16 cellular contexts compared by ENCODE assay signal in the genomic region with DNA sequence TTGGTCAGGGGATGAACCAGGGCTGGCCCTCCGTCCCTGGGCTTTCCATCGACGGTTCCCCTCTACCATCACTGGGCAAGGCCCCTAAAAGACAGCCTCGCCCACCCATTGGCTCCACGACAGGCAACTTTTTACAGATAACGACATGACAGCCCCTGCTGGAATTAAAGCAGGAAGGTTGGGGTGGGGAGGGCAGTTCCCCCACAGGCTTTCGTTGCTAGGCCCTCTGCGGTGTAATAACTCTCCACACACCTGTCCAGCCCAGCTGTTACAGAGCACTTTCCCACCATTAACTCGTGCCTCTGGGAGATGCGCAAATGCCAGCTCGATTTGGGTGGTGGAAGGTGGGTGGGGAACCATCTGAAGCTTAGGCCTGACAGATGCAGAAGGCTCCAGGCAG.
A peak's percentile ranks its signal among the peaks of the same experiment; 100 is the strongest.
DNase-seq lines count a peak whose midpoint lies in the region; ATAC-seq and TF ChIP-seq lines count a peak whose summit lies in the region.
"Had no signal": no experiment of that assay in that cellular context is flagged by ENCODE, and none has a peak within 500 bp of the region (broad histone marks: within the 10 kb centered on the region; RNA-seq: fewer than 3 reads in every experiment).

No MANE protein-coding gene starts in this region.

- no peak for ATAC-seq in upper lobe of right lung

- intact Hi-C loops in activated CD4-positive, alpha-beta memory T cell treated with anti-CD3 and anti-CD28 coated beads for 36 hours (cut with micrococcal nuclease) = no loop called here
- intact Hi-C loops in upper lobe of right lung (cut with DNase I) = no loop called here
- intact Hi-C loops in MCF 10A (cut with micrococcal nuclease) = no loop called here

- H3K27me3 Mint-ChIP-seq in activated CD4-positive, alpha-beta memory T cell treated with anti-CD3 and anti-CD28 coated beads, Interleukin-2, amount 10 ng/mL, durations not matched to agents 7 days and 5 days = peaks cover 15% of the 10 kb centered on the region
- peaks cover 13% of the 10 kb centered on the region for H3K27me3 Mint-ChIP-seq in activated CD4-positive, alpha-beta memory T cell treated with anti-CD3 and anti-CD28 coated beads for 36 hours
- no peaks in the 10 kb centered on the region for H3K27me3 Mint-ChIP-seq in MCF 10A (ENCODE audit: insufficient read depth, unreplicated experiment)

- no peak overlapping the region for H3K27ac ChIP-seq in upper lobe of right lung
- H3K27ac ChIP-seq: A549, SJSA1 had no signal

- H3K4me1 Mint-ChIP-seq in activated CD4-positive, alpha-beta memory T cell treated with anti-CD3 and anti-CD28 coated beads, Interleukin-2, amount 10 ng/mL, durations not matched to agents 7 days and 5 days = no peaks in the 10 kb centered on the region
- peaks cover 1% of the 10 kb centered on the region for H3K4me1 Mint-ChIP-seq in activated CD4-positive, alpha-beta memory T cell treated with anti-CD3 and anti-CD28 coated beads for 36 hours (ENCODE audit: low read depth)
- no peaks in the 10 kb centered on the region for H3K4me1 Mint-ChIP-seq in MCF 10A (ENCODE audit: insufficient read depth, unreplicated experiment)

- no peaks in the 10 kb centered on the region for H3K36me3 ChIP-seq in upper lobe of right lung
- H3K36me3 ChIP-seq: SJSA1 had no signal

- peak; percentile 1 for DNase-seq in activated CD4-positive, alpha-beta memory T cell treated with anti-CD3 and anti-CD28 coated beads, Interleukin-2, amount 10 ng/mL, durations not matched to agents 7 days and 5 days
- no peak for DNase-seq in activated CD4-positive, alpha-beta memory T cell treated with anti-CD3 and anti-CD28 coated beads for 36 hours
- DNase-seq in NCI-H2171 treated with DMSO at 0.1 percent for 48 hours (lab: John Stamatoyannopoulos, UW) (peak; percentile 93), ecto neural progenitor cell (ENCODE audit: low spot score) (peak; percentile 35), upper lobe of right lung (peak; percentile 46), MCF 10A (ENCODE audit: unreplicated experiment) (no peak), midbrain (lab: John Stamatoyannopoulos, UW) (no peak)
- DNase-seq: C1 segment of cervical spinal cord, DMS153, KG1, NCI-H1436, NCI-H2081, RPMI8226 had no signal

- H3K4me3 Mint-ChIP-seq in activated CD4-positive, alpha-beta memory T cell treated with anti-CD3 and anti-CD28 coated beads, Interleukin-2, amount 10 ng/mL, durations not matched to agents 7 days and 5 days = no peak overlapping the region
- H3K4me3 Mint-ChIP-seq in activated CD4-positive, alpha-beta memory T cell treated with anti-CD3 and anti-CD28 coated beads for 36 hours = no peak overlapping the region
- H3K4me3 Mint-ChIP-seq in MCF 10A (ENCODE audit: unreplicated experiment) = no peak overlapping the region
- H3K4me3 Mint-ChIP-seq: GM23338 had no signal

- H3K4me3 ChIP-seq in upper lobe of right lung = no peak overlapping the region
- H3K4me3 ChIP-seq: A549, GM23338, SJSA1 had no signal

- POLR2A ChIA-PET in activated CD4-positive, alpha-beta memory T cell treated with anti-CD3 and anti-CD28 coated beads, Interleukin-2, amount 10 ng/mL, durations not matched to agents 7 days and 5 days (lab: Charles Lee) = no interaction called here
- POLR2A ChIA-PET in activated CD4-positive, alpha-beta memory T cell treated with anti-CD3 and anti-CD28 coated beads for 36 hours (lab: Charles Lee) = no interaction called here
- POLR2A ChIA-PET in MCF 10A (lab: Yijun Ruan, JAX) = no interaction called here

- TF ChIP-seq CTCF in upper lobe of right lung (IDR thresholded peaks at IDR 0.05) (no peak), MCF 10A (IDR thresholded peaks at IDR 0.05; ENCODE audit: unreplicated experiment) (no peak)

- no peaks in the 10 kb centered on the region for H3K4me1 ChIP-seq in upper lobe of right lung
- H3K4me1 ChIP-seq: A549, SJSA1 had no signal

- peaks cover 2% of the 10 kb centered on the region for H3K9me3 Mint-ChIP-seq in activated CD4-positive, alpha-beta memory T cell treated with anti-CD3 and anti-CD28 coated beads, Interleukin-2, amount 10 ng/mL, durations not matched to agents 7 days and 5 days
- H3K9me3 Mint-ChIP-seq in activated CD4-positive, alpha-beta memory T cell treated with anti-CD3 and anti-CD28 coated beads for 36 hours = no peaks in the 10 kb centered on the region
- peaks cover 7% of the 10 kb centered on the region for H3K9me3 Mint-ChIP-seq in MCF 10A (ENCODE audit: unreplicated experiment)

- H3K27ac Mint-ChIP-seq in activated CD4-positive, alpha-beta memory T cell treated with anti-CD3 and anti-CD28 coated beads, Interleukin-2, amount 10 ng/mL, durations not matched to agents 7 days and 5 days = no peak overlapping the region
- no peak overlapping the region for H3K27ac Mint-ChIP-seq in activated CD4-positive, alpha-beta memory T cell treated with anti-CD3 and anti-CD28 coated beads for 36 hours
- no peak overlapping the region for H3K27ac Mint-ChIP-seq in MCF 10A (ENCODE audit: low read depth, unreplicated experiment)
- H3K27ac Mint-ChIP-seq: GM23338 had no signal

- H3K27me3 ChIP-seq in upper lobe of right lung = no peaks in the 10 kb centered on the region

- no TSS peak for BruUV-seq in MCF 10A (replicated peaks; lab: Mats Ljungman, UMichigan)

- no peaks in the 10 kb centered on the region for H3K36me3 Mint-ChIP-seq in activated CD4-positive, alpha-beta memory T cell treated with anti-CD3 and anti-CD28 coated beads, Interleukin-2, amount 10 ng/mL, durations not matched to agents 7 days and 5 days (ENCODE audit: low read depth)
- H3K36me3 Mint-ChIP-seq in activated CD4-positive, alpha-beta memory T cell treated with anti-CD3 and anti-CD28 coated beads for 36 hours = no peaks in the 10 kb centered on the region
- no peaks in the 10 kb centered on the region for H3K36me3 Mint-ChIP-seq in MCF 10A (ENCODE audit: insufficient read depth, unreplicated experiment)

- H3K9me3 ChIP-seq in upper lobe of right lung = no peaks in the 10 kb centered on the region
- H3K9me3 ChIP-seq: SJSA1 had no signal

- CTCF ChIA-PET in activated CD4-positive, alpha-beta memory T cell treated with anti-CD3 and anti-CD28 coated beads, Interleukin-2, amount 10 ng/mL, durations not matched to agents 7 days and 5 days (lab: Charles Lee) = no interaction called here
- CTCF ChIA-PET in activated CD4-positive, alpha-beta memory T cell treated with anti-CD3 and anti-CD28 coated beads for 36 hours (lab: Charles Lee) = interaction anchor here (1.1 kb wide), 1 partner anchor 98 kb away, joined by 3 read pairs; no protein-coding TSS in a partner anchor
- CTCF ChIA-PET in MCF 10A (lab: Yijun Ruan, JAX) = no interaction called here

Comparison
In these comparisons a context has a peak if more than half of its experiments do, and no peak if none do; other contexts are left out.
1. DNase-seq: peak in activated CD4-positive, alpha-beta memory T cell treated with anti-CD3 and anti-CD28 coated beads, Interleukin-2, amount 10 ng/mL, durations not matched to agents 7 days and 5 days (single experiment), NCI-H2171 treated with DMSO at 0.1 percent for 48 hours (single experiment), ecto neural progenitor cell (single experiment) and upper lobe of right lung (single experiment); none in activated CD4-positive, alpha-beta memory T cell treated with anti-CD3 and anti-CD28 coated beads for 36 hours (single experiment), MCF 10A (single experiment) and midbrain (single experiment).